Comparison of ENCODE assay signal across 8 cellular contexts in the genomic region with DNA sequence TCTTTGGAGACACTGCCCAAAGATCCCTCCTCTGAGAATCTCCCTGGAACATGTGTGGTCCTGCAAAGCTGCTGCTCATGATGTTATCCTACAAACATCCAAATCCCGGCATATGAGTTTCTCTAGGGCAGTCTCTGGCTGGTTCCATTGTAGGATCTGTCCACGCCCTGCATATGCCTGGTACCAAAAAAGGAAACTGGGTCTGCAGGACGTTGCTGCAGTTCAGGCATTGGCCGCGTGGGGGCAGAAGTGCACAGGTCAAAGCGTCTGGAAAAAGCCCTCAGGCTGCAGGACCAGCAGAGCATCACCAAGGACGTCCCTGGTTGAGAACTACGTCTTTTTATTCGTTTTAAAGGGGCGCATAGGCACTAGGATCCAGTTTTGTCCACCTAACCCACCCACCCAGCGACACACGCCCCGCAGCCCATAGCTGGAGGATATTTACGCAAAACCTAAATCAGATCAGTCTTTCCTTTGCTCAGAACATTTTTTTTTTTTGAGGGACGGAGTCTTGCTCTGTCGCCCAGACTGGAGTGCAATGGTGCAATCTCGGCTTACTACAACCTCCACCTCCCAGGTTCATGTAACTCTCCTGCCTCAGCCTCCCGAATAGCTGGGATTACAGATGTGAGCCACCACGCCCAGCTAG. TPM values are rescaled to one million over a fixed set of nuclear protein-coding genes. Genes with fewer than 3 reads are reported as not detected.
DNase-seq lines count a peak whose midpoint lies in the region; ATAC-seq lines count a peak whose summit lies in the region.

No MANE protein-coding gene starts in this region.

- H3K4me3 ChIP-seq in Karpas-422 (ENCODE audit: low read length): no peak overlapping the region

- ATAC-seq in HG02571 (IDR thresholded peaks at IDR 0.05; ENCODE audit: unreplicated experiment): no peak

- peak; percentile 14 for DNase-seq in DMS114 treated with DMSO at 0.1 percent for 48 hours (lab: John Stamatoyannopoulos, UW; ENCODE audit: unreplicated experiment)
- DNase-seq in Karpas-422: peak; percentile 96
- peak; percentile 95 for DNase-seq in OCI-M2 (lab: John Stamatoyannopoulos, UW; ENCODE audit: unreplicated experiment)
- DNase-seq in activated T-cell treated with anti-CD3 and anti-CD28 coated beads for 1 hour (ENCODE audit: low read depth): peak; percentile 95
- peak; percentile 70 for DNase-seq in epithelial cell of prostate (ENCODE audit: low read depth, low spot score)
- DNase-seq in mucosa of gallbladder (ENCODE audit: low spot score): peak; percentile 92
- DNase-seq in stimulated activated CD8-positive, alpha-beta memory T cell treated with anti-CD3 and anti-CD28 coated beads, Interleukin-4, amount 100 ng/mL, for 24 hours (ENCODE audit: low read depth): peak; percentile 87

- no peak overlapping the region; the same call in 1 of the 2 replicates for H2AFZ ChIP-seq in Karpas-422 (ENCODE audit: low read length)

- H3K27ac ChIP-seq in Karpas-422 (ENCODE audit: low read length) (no peak overlapping the region), epithelial cell of prostate (no peak overlapping the region)

- H3K9ac ChIP-seq in Karpas-422 (ENCODE audit: low read length): no peak overlapping the region

- no peaks in the 10 kb centered on the region for H3K27me3 ChIP-seq in Karpas-422 (ENCODE audit: low read length)

- no peaks in the 10 kb centered on the region for H3K79me2 ChIP-seq in Karpas-422 (ENCODE audit: low read length)

- H3K4me1 ChIP-seq in Karpas-422 (ENCODE audit: low read length): peaks cover 6% of the 10 kb centered on the region

- peak overlapping the region; percentile 24 for H3K4me2 ChIP-seq in Karpas-422 (ENCODE audit: low read depth, low read length, poor library complexity, severe bottlenecking)

- H3K36me3 ChIP-seq in Karpas-422 (ENCODE audit: insufficient read depth, low read length): no peaks in the 10 kb centered on the region

- no peaks in the 10 kb centered on the region for H4K20me1 ChIP-seq in Karpas-422 (ENCODE audit: insufficient read depth, low read depth, low read length)

- no peaks in the 10 kb centered on the region for H3K9me2 ChIP-seq in Karpas-422 (replicated peaks; ENCODE audit: insufficient read depth, low read length)

- H3K9me3 ChIP-seq in Karpas-422 (ENCODE audit: low read length): no peaks in the 10 kb centered on the region

RNA-seq across cellular contexts. Expression of a gene that starts 12.9 kb away (rescaled TPM):
- total RNA-seq in Karpas-422 (2014; rRNA removed; shearing (Covaris generic); ENCODE audit: low replicate concordance): 7.3 and 9.4 TPM in 2 replicates
- 13.9 TPM for total RNA-seq in mucosa of gallbladder

RNA-seq across cellular contexts. Expression of a gene that starts 46.5 kb away (rescaled TPM):
- total RNA-seq in Karpas-422 (2014; rRNA removed; shearing (Covaris generic); ENCODE audit: low replicate concordance): 13.2 and 14.2 TPM in 2 replicates
- total RNA-seq in mucosa of gallbladder: 15.6 TPM

RNA-seq across cellular contexts. Expression of a gene that starts 46.6 kb away (rescaled TPM):
- 14.4 and 21.4 TPM in 2 replicates for total RNA-seq in Karpas-422 (2014; rRNA removed; shearing (Covaris generic); ENCODE audit: low replicate concordance)
- total RNA-seq in mucosa of gallbladder: 27.1 TPM

Comparison
In these comparisons a context has a peak if more than half of its experiments do, and no peak if none do; other contexts are left out.
1. DNase-seq: peak in every context shown above with its lines; median percentile 96 in Karpas-422; 95 in OCI-M2; 95 in activated T-cell treated with anti-CD3 and anti-CD28 coated beads for 1 hour; 92 in mucosa of gallbladder; 87 in stimulated activated CD8-positive, alpha-beta memory T cell treated with anti-CD3 and anti-CD28 coated beads, Interleukin-4, amount 100 ng/mL, for 24 hours; 70 in epithelial cell of prostate; 14 in DMS114 treated with DMSO at 0.1 percent for 48 hours.